In the genomic region with DNA sequence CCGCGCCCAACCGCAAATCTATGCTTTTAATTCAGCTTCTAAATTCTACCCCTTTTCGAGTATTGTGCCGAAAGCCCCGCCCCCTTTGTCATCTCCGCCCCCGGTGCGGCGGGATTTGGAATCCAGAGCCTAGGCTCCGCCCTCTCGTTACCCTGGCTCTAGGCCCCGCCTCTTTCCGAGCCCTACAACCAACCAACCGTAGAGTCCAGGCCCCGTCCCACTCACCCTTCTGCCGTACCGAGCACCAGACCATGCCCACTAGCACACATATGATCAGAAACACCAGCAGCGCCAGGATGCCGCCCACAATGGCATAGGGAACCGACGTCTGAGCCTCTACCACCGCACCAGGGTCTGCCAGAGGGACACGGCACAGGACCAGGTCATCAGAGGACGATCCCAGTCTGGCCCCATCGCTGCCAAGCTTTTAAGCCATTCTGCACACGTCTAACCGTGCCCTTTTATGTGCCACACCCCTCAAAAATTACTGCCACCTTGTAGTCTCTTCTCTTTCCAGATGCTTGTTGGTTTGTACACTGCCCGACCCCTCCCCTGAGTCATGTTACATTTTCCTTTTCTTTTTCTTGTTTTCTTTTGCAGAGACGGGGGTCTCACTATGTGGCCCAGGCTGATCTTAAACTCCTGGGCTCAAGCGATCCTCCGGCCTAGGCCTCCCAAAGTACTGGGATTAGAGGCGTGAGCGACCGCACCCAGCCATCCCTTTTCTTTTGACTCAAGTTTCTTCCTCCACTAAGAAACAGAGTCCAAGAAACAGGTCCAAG, we compare ENCODE assay signal across 14 cellular contexts. TPM values are rescaled to one million over a fixed set of nuclear protein-coding genes. Genes with fewer than 3 reads are reported as not detected.
DNase-seq lines count a peak whose midpoint lies in the region; ATAC-seq and TF ChIP-seq lines count a peak whose summit lies in the region.
"Had no signal": no experiment of that assay in that cellular context is flagged by ENCODE, and none has a peak within 500 bp of the region (broad histone marks: within the 10 kb centered on the region; RNA-seq: fewer than 3 reads in every experiment).

No MANE protein-coding gene starts in this region.

- H3K36me3 ChIP-seq in BE2C (no peaks in the 10 kb centered on the region), DND-41 (ENCODE audit: insufficient read depth, low read length) (no peaks in the 10 kb centered on the region; the same call in 1 of the 2 replicates), SU-DHL-6 (ENCODE audit: low read length) (no peaks in the 10 kb centered on the region), gastrocnemius medialis (no peaks in the 10 kb centered on the region)

- no peak overlapping the region for H3K4me2 ChIP-seq in DND-41 (ENCODE audit: insufficient read depth, low read length)
- peak overlapping the region; percentile 19 for H3K4me2 ChIP-seq in SU-DHL-6 (ENCODE audit: low read depth, low read length, poor library complexity, severe bottlenecking)
- H3K4me2 ChIP-seq: BLaER1, hepatocyte had no signal

- peaks cover 6% of the 10 kb centered on the region for H3K79me2 ChIP-seq in DND-41 (ENCODE audit: insufficient read depth, low read length)
- H3K79me2 ChIP-seq in SU-DHL-6 (ENCODE audit: insufficient read depth, low read length), result peaks cover 2% of the 10 kb centered on the region; the same call in 1 of the 2 replicates

- TF ChIP-seq POLR2A in gastrocnemius medialis (IDR thresholded peaks at IDR 0.05), result no peak

- H4K20me1 ChIP-seq in DND-41 (ENCODE audit: insufficient read depth, low read length), result no peaks in the 10 kb centered on the region
- H4K20me1 ChIP-seq in SU-DHL-6 (ENCODE audit: low read depth, low read length), result no peaks in the 10 kb centered on the region
- H4K20me1 ChIP-seq: BLaER1 had no signal

- ATAC-seq in DND-41 (ENCODE audit: insufficient read depth, low read depth) (no peak), gastrocnemius medialis (no peak), HG02759 (IDR thresholded peaks at IDR 0.05; ENCODE audit: unreplicated experiment) (no peak)

- no peak overlapping the region for H2AFZ ChIP-seq in DND-41 (ENCODE audit: low read depth, low read length)
- H2AFZ ChIP-seq in SU-DHL-6 (ENCODE audit: low read depth, low read length, severe bottlenecking), result no peak overlapping the region
- H2AFZ ChIP-seq: hepatocyte had no signal

- H3K9me2 ChIP-seq in SU-DHL-6 (replicated peaks; ENCODE audit: insufficient read depth, low read length), result no peaks in the 10 kb centered on the region

- no peak overlapping the region for H3K9ac ChIP-seq in DND-41 (ENCODE audit: low read depth, low read length)
- H3K9ac ChIP-seq in SU-DHL-6 (ENCODE audit: low read length), result no peak overlapping the region
- H3K9ac ChIP-seq: BLaER1 had no signal

- peaks cover 23% of the 10 kb centered on the region for H3F3A ChIP-seq in SU-DHL-6 (ENCODE audit: insufficient read depth)

- no peak for TF ChIP-seq CTCF in BE2C (IDR thresholded peaks at IDR 0.05; ENCODE audit: low read depth, low read length)
- TF ChIP-seq CTCF in DND-41 (IDR thresholded peaks at IDR 0.05; ENCODE audit: borderline replicate concordance, extremely low read depth, low read length, poor library complexity, severe bottlenecking), result no peak
- TF ChIP-seq CTCF in SU-DHL-6 (IDR thresholded peaks at IDR 0.05; ENCODE audit: insufficient read depth, low read length, poor library complexity, severe bottlenecking), result no peak
- no peak for TF ChIP-seq CTCF in gastrocnemius medialis (IDR thresholded peaks at IDR 0.05 in 4 of 5, conservative IDR thresholded peaks at IDR 0.05 in 1 of 5)

- H3K4me3 ChIP-seq in BE2C (ENCODE audit: low read depth, low read length) (no peak overlapping the region), DND-41 (ENCODE audit: low read depth in 1 of 2, low read length in 2 of 2) (no peak overlapping the region), SU-DHL-6 (ENCODE audit: insufficient read depth, low read length, poor library complexity, severe bottlenecking) (no peak overlapping the region), gastrocnemius medialis (no peak overlapping the region)
- H3K4me3 ChIP-seq: BLaER1, hepatocyte had no signal

- H3K27ac ChIP-seq in DND-41 (ENCODE audit: low read length) (no peak overlapping the region), SU-DHL-6 (ENCODE audit: low read depth, low read length) (no peak overlapping the region), gastrocnemius medialis (no peak overlapping the region)
- H3K27ac ChIP-seq: BLaER1, hepatocyte had no signal

- H3K4me1 ChIP-seq in BE2C, result no peaks in the 10 kb centered on the region
- H3K4me1 ChIP-seq in DND-41 (ENCODE audit: insufficient read depth, low read length), result peaks cover 15% of the 10 kb centered on the region
- H3K4me1 ChIP-seq in gastrocnemius medialis, result peaks cover 0 to 11% of the 10 kb centered on the region in 2 donors

- DNase-seq in BE2C (peak; percentile 35), DND-41 (peak; percentile 12), left kidney (ENCODE audit: low read depth, low spot score) (peak; percentile 13), gastrocnemius medialis (no peak), AG08395 (ENCODE audit: low spot score) (no peak)
- DNase-seq: DMS79, NCI-H2081, NCI-H774 had no signal

- intact Hi-C loops in gastrocnemius medialis (cut with DNase I; ENCODE audit: low total_unique reads), result no loop called here

- H3K27me3 ChIP-seq in BE2C, result no peaks in the 10 kb centered on the region
- no peaks in the 10 kb centered on the region for H3K27me3 ChIP-seq in DND-41 (ENCODE audit: insufficient read depth, low read length, poor library complexity)
- no peaks in the 10 kb centered on the region for H3K27me3 ChIP-seq in SU-DHL-6 (ENCODE audit: low read length)
- H3K27me3 ChIP-seq in gastrocnemius medialis, result no peaks in the 10 kb centered on the region
- H3K27me3 ChIP-seq: BLaER1, hepatocyte had no signal

- no peaks in the 10 kb centered on the region; the same call in 1 of the 2 replicates for H3K9me3 ChIP-seq in BE2C
- no peaks in the 10 kb centered on the region for H3K9me3 ChIP-seq in DND-41 (ENCODE audit: insufficient read depth, low read length, severe bottlenecking)
- H3K9me3 ChIP-seq in SU-DHL-6 (ENCODE audit: insufficient read depth, low read length), result no peaks in the 10 kb centered on the region
- H3K9me3 ChIP-seq in gastrocnemius medialis, result no peaks in the 10 kb centered on the region
- H3K9me3 ChIP-seq: BLaER1 had no signal

- in situ Hi-C loops in gastrocnemius medialis (cut with MboI; ENCODE audit: low sequenced_read_pairs in 4 of 4), result no loop called here

RNA-seq across cellular contexts. Expression of a gene that starts 4.7 kb away (rescaled TPM):
- polyA plus RNA-seq in BE2C (2012; ENCODE audit: insufficient read depth, insufficient read length, low read depth), result 235 TPM
- 10 to 100 TPM; 15.4 to 26.7 (median 20.0) TPM for total RNA-seq in gastrocnemius medialis

RNA-seq across cellular contexts. Expression of a gene that starts 12.2 kb away (rescaled TPM):
- 0.45 TPM for polyA plus RNA-seq in BE2C (2012; ENCODE audit: insufficient read depth, insufficient read length, low read depth)
- under 1 TPM in 3 of 4 donors, not detected in 1; 0.09 to 0.49 (median 0.25) TPM for total RNA-seq in gastrocnemius medialis
- total RNA-seq: bronchial epithelial cell, pulmonary artery endothelial cell had no signal

RNA-seq across cellular contexts. Expression of a gene that starts 15.6 kb away (rescaled TPM):
- 8.9 TPM for polyA plus RNA-seq in BE2C (2012; ENCODE audit: insufficient read depth, insufficient read length, low read depth)
- total RNA-seq in gastrocnemius medialis, result 1 to 10 TPM; 2.6 to 4.5 (median 4.2) TPM

RNA-seq across cellular contexts. Expression of a gene that starts 27.7 kb away (rescaled TPM):
- polyA plus RNA-seq in BE2C (2012; ENCODE audit: insufficient read depth, insufficient read length, low read depth), result 39.9 TPM
- 10 to 100 TPM in 2 of 4 donors, 1 to 10 TPM in 2; 6.9 to 19.8 (median 11.6) TPM for total RNA-seq in gastrocnemius medialis

RNA-seq across cellular contexts. Expression of a gene that starts 28.1 kb away (rescaled TPM):
- polyA plus RNA-seq in BE2C (2012; ENCODE audit: insufficient read depth, insufficient read length, low read depth), result 12.9 TPM
- total RNA-seq in gastrocnemius medialis, result 10 to 100 TPM; 20.2 to 25.8 (median 23.6) TPM

Comparison
In these comparisons a context has a peak if more than half of its experiments do, and no peak if none do; other contexts are left out.
1. DNase-seq: peak in BE2C (single experiment), DND-41 (single experiment) and left kidney (single experiment); none in gastrocnemius medialis (0 of 2) and AG08395 (single experiment).